In the genomic region with DNA sequence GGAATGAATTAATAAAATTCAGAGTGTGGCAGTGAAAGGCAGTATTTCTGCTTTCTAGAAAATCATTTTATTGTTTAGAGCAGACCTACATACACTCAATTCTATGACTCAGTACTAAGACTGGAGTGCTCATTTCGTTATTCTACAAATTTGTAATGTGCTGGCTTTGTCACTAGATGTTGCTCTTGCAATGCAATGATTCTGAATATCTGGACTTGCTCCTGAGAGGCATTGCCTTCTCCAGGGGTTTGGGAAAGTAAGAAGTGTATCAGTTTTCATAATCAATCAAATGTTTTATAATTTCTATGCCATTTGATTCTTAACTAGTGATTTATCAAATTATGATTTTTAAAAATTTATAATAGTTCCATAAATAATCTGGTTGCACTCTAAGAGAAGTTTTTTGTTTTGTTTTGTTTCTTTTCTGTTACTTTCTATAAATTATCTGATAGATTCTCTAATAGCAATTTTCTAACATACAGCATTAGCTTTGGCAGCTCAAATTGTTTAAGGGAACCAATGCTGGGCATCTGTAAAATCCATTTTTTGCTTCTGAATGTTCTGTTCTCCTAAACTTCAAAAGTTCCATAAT, we compare ENCODE assay signal across 8 cellular contexts.
DNase-seq lines count a peak whose midpoint lies in the region; ATAC-seq and TF ChIP-seq lines count a peak whose summit lies in the region.

No MANE protein-coding gene starts in this region.

- H3K4me3 ChIP-seq in left ventricle myocardium inferior (no peak overlapping the region), gastrocnemius medialis (no peak overlapping the region)

- H3K27ac ChIP-seq in left ventricle myocardium inferior (replicated peaks) (no peak overlapping the region), gastrocnemius medialis (no peak overlapping the region)

- TF ChIP-seq POLR2A in gastrocnemius medialis (IDR thresholded peaks at IDR 0.05), result no peak

- no peak overlapping the region for H3K4me3 Mint-ChIP-seq in activated naive CD8-positive, alpha-beta T cell treated with anti-CD3 and anti-CD28 coated beads, Interleukin-2, amount 50 U/mL, for 24 hours

- H3K27me3 ChIP-seq in left ventricle myocardium inferior (ENCODE audit: low read depth), result no peaks in the 10 kb centered on the region
- H3K27me3 ChIP-seq in gastrocnemius medialis, result no peaks in the 10 kb centered on the region

- peak; percentile 64 for DNase-seq in D341Med (ENCODE audit: low spot score)
- peak; percentile 45 for DNase-seq in NCI-H2196 (lab: John Stamatoyannopoulos, UW; ENCODE audit: unreplicated experiment)
- no peak for DNase-seq in activated naive CD8-positive, alpha-beta T cell treated with anti-CD3 and anti-CD28 coated beads, Interleukin-2, amount 50 U/mL, for 24 hours
- no peak for DNase-seq in left ventricle myocardium inferior
- DNase-seq in gastrocnemius medialis, result no peak
- DNase-seq in NK-92 (lab: John Stamatoyannopoulos, UW; ENCODE audit: unreplicated experiment), result no peak

- H3K4me1 ChIP-seq in left ventricle myocardium inferior (peaks cover 11% of the 10 kb centered on the region), gastrocnemius medialis (peaks cover 0 to 19% of the 10 kb centered on the region in 2 donors)

- intact Hi-C loops in left ventricle myocardium inferior (cut with micrococcal nuclease) (loop anchor here (2.0 to 10.0 kb wide), 2 partner anchors 193 to 471 kb away; no protein-coding TSS in a partner anchor), gastrocnemius medialis (cut with DNase I; ENCODE audit: low total_unique reads) (loop anchor here (1.0 to 10.0 kb wide), 3 partner anchors 193 to 501 kb away; a partner anchor contains a TSS)

- H3K9me3 Mint-ChIP-seq in activated naive CD8-positive, alpha-beta T cell treated with anti-CD3 and anti-CD28 coated beads, Interleukin-2, amount 50 U/mL, for 24 hours, result no peaks in the 10 kb centered on the region

- no peaks in the 10 kb centered on the region for H3K27me3 Mint-ChIP-seq in activated naive CD8-positive, alpha-beta T cell treated with anti-CD3 and anti-CD28 coated beads, Interleukin-2, amount 50 U/mL, for 24 hours

- in situ Hi-C loops in gastrocnemius medialis (cut with MboI; ENCODE audit: low sequenced_read_pairs in 4 of 4), result loop anchor here in 3 of 4 donors (5.0 to 10.0 kb wide), 2 partner anchors 91 to 189 kb away; no protein-coding TSS in a partner anchor

- TF ChIP-seq CTCF in left ventricle myocardium inferior (IDR thresholded peaks at IDR 0.05; ENCODE audit: borderline replicate concordance) (peak; percentile 91), gastrocnemius medialis (IDR thresholded peaks at IDR 0.05 in 4 of 5, conservative IDR thresholded peaks at IDR 0.05 in 1 of 5) (peak; percentile 61 to 88 (median 71))

- H3K9me3 ChIP-seq in left ventricle myocardium inferior (replicated peaks), result no peaks in the 10 kb centered on the region
- no peaks in the 10 kb centered on the region for H3K9me3 ChIP-seq in gastrocnemius medialis

- ATAC-seq in GM19023 (IDR thresholded peaks at IDR 0.05; ENCODE audit: unreplicated experiment) (peak; percentile 70), HG03103 (IDR thresholded peaks at IDR 0.05; ENCODE audit: low read depth, unreplicated experiment) (peak; percentile 60), gastrocnemius medialis (peak; percentile 89 to 93)
- peak; percentile 95 for ATAC-seq in activated naive CD8-positive, alpha-beta T cell treated with anti-CD3 and anti-CD28 coated beads, Interleukin-2, amount 50 U/mL, for 24 hours

- peaks cover 44% of the 10 kb centered on the region for H3K4me1 Mint-ChIP-seq in activated naive CD8-positive, alpha-beta T cell treated with anti-CD3 and anti-CD28 coated beads, Interleukin-2, amount 50 U/mL, for 24 hours

- H3K27ac Mint-ChIP-seq in activated naive CD8-positive, alpha-beta T cell treated with anti-CD3 and anti-CD28 coated beads, Interleukin-2, amount 50 U/mL, for 24 hours, result no peak overlapping the region

- H3K36me3 Mint-ChIP-seq in activated naive CD8-positive, alpha-beta T cell treated with anti-CD3 and anti-CD28 coated beads, Interleukin-2, amount 50 U/mL, for 24 hours (ENCODE audit: low read depth), result no peaks in the 10 kb centered on the region

- no peaks in the 10 kb centered on the region for H3K36me3 ChIP-seq in left ventricle myocardium inferior
- H3K36me3 ChIP-seq in gastrocnemius medialis, result no peaks in the 10 kb centered on the region

Comparison
In these comparisons a context has a peak if more than half of its experiments do, and no peak if none do; other contexts are left out.
1. DNase-seq: peak in D341Med (single experiment) and NCI-H2196 (single experiment); none in activated naive CD8-positive, alpha-beta T cell treated with anti-CD3 and anti-CD28 coated beads, Interleukin-2, amount 50 U/mL, for 24 hours (single experiment), left ventricle myocardium inferior (single experiment), gastrocnemius medialis (0 of 2) and NK-92 (single experiment).
2. Peak in every context shown above with its lines, with median percentiles within 50 percentile points of each other: ATAC-seq.